13 cellular contexts compared by ENCODE assay signal in genomic region chr6:138555294-138555988, GRCh38. TPM values are rescaled to one million over a fixed set of nuclear protein-coding genes. Genes with fewer than 3 reads are reported as not detected.
DNase-seq lines count a peak whose midpoint lies in the region; ATAC-seq and TF ChIP-seq lines count a peak whose summit lies in the region.
"Had no signal": no experiment of that assay in that cellular context is flagged by ENCODE, and none has a peak within 500 bp of the region (broad histone marks: within the 10 kb centered on the region; RNA-seq: fewer than 3 reads in every experiment).

No MANE protein-coding gene starts in this region.

- no peak overlapping the region for H3K4me3 ChIP-seq in breast epithelium
- H3K4me3 ChIP-seq in SJSA1, result no peak overlapping the region
- H3K4me3 ChIP-seq: SJCRH30, transverse colon had no signal

- no peaks in the 10 kb centered on the region for H3K36me3 ChIP-seq in breast epithelium
- no peaks in the 10 kb centered on the region for H3K36me3 ChIP-seq in SJSA1
- H3K36me3 ChIP-seq: SJCRH30, transverse colon had no signal

- ATAC-seq in SK-N-SH treated with all-trans-retinoic acid at 6 μM for 48 hours, result no peak
- ATAC-seq: activated CD8-positive, alpha-beta memory T cell treated with anti-CD3 and anti-CD28 coated beads, Interleukin-2, amount 10 ng/mL, durations not matched to agents 7 days and 5 days had no signal

- no peaks in the 10 kb centered on the region for H3K27me3 ChIP-seq in breast epithelium
- no peaks in the 10 kb centered on the region for H3K27me3 ChIP-seq in SJSA1 (replicated peaks)
- H3K27me3 ChIP-seq: SJCRH30, transverse colon had no signal

- intact Hi-C loops in MCF 10A (cut with micrococcal nuclease) (no loop called here), breast epithelium (cut with DNase I; ENCODE audit: low total_unique reads) (no loop called here)

- peaks cover 16% of the 10 kb centered on the region for H3K4me1 Mint-ChIP-seq in MCF 10A (ENCODE audit: insufficient read depth, unreplicated experiment)
- peaks cover 15% of the 10 kb centered on the region for H3K4me1 Mint-ChIP-seq in type B pancreatic cell (ENCODE audit: unreplicated experiment)
- H3K4me1 Mint-ChIP-seq: activated CD8-positive, alpha-beta memory T cell treated with anti-CD3 and anti-CD28 coated beads, Interleukin-2, amount 10 ng/mL, durations not matched to agents 7 days and 5 days had no signal

- CTCF ChIA-PET in MCF 10A (lab: Yijun Ruan, JAX), result interaction anchor here (0.6 to 1.0 kb wide), 4 partner anchors 33 to 211 kb away, joined by 3 to 6 read pairs (median 4); no protein-coding TSS in a partner anchor

- H3K27me3 Mint-ChIP-seq in MCF 10A (ENCODE audit: insufficient read depth, unreplicated experiment), result no peaks in the 10 kb centered on the region
- H3K27me3 Mint-ChIP-seq in type B pancreatic cell, result no peaks in the 10 kb centered on the region

- DNase-seq in MCF 10A (ENCODE audit: unreplicated experiment) (peak; percentile 5), breast epithelium (ENCODE audit: low spot score in 2 of 2) (no peak), SJSA1 (ENCODE audit: low read depth in 1 of 2, low spot score in 2 of 2) (peak; percentile 54 to 81), iPS-NIHi11 (ENCODE audit: low spot score) (peak; percentile 40), type B pancreatic cell (ENCODE audit: extremely low spot score, unreplicated experiment) (no peak), NCI-H446 (lab: John Stamatoyannopoulos, UW) (no peak), NCI-H2029 (lab: John Stamatoyannopoulos, UW) (no peak)
- DNase-seq: activated CD8-positive, alpha-beta memory T cell treated with anti-CD3 and anti-CD28 coated beads, Interleukin-2, amount 10 ng/mL, durations not matched to agents 7 days and 5 days; stimulated activated CD4-positive, alpha-beta T cell treated with anti-CD3 and anti-CD28 coated beads, Interleukin-2, amount 100 ng/mL, for 24 hours; transverse colon had no signal

- H3K36me3 Mint-ChIP-seq in MCF 10A (ENCODE audit: insufficient read depth, unreplicated experiment) (no peaks in the 10 kb centered on the region), type B pancreatic cell (no peaks in the 10 kb centered on the region)
- H3K36me3 Mint-ChIP-seq: activated CD8-positive, alpha-beta memory T cell treated with anti-CD3 and anti-CD28 coated beads, Interleukin-2, amount 10 ng/mL, durations not matched to agents 7 days and 5 days; memory B cell had no signal

- no peaks in the 10 kb centered on the region for H3K9me3 Mint-ChIP-seq in MCF 10A (ENCODE audit: unreplicated experiment)
- H3K9me3 Mint-ChIP-seq in type B pancreatic cell, result no peaks in the 10 kb centered on the region
- H3K9me3 Mint-ChIP-seq: memory B cell had no signal

- H3K4me1 ChIP-seq in breast epithelium, result no peaks in the 10 kb centered on the region
- H3K4me1 ChIP-seq in SJSA1 (replicated peaks), result peaks cover 38% of the 10 kb centered on the region

- BruUV-seq in MCF 10A (replicated peaks; lab: Mats Ljungman, UMichigan), result no TSS peak

- TF ChIP-seq POLR2A in breast epithelium (IDR thresholded peaks at IDR 0.05), result no peak

- peak overlapping the region in 1 of 2 donors; percentile 22 for H3K27ac ChIP-seq in breast epithelium
- peak overlapping the region; percentile 39 for H3K27ac ChIP-seq in SJSA1
- H3K27ac ChIP-seq: SJCRH30, transverse colon had no signal

- H3K9me3 ChIP-seq in breast epithelium (no peaks in the 10 kb centered on the region), SJSA1 (replicated peaks) (no peaks in the 10 kb centered on the region)
- H3K9me3 ChIP-seq: SJCRH30, transverse colon had no signal

- H3K4me3 Mint-ChIP-seq in MCF 10A (ENCODE audit: unreplicated experiment) (no peak overlapping the region), type B pancreatic cell (peak overlapping the region; percentile 9)
- H3K4me3 Mint-ChIP-seq: activated CD8-positive, alpha-beta memory T cell treated with anti-CD3 and anti-CD28 coated beads, Interleukin-2, amount 10 ng/mL, durations not matched to agents 7 days and 5 days; memory B cell had no signal

- POLR2A ChIA-PET in MCF 10A (lab: Yijun Ruan, JAX), result no interaction called here

- H3K27ac Mint-ChIP-seq in MCF 10A (ENCODE audit: low read depth, unreplicated experiment) (peak overlapping the region; percentile 16), type B pancreatic cell (peak overlapping the region; percentile 32)
- H3K27ac Mint-ChIP-seq: activated CD8-positive, alpha-beta memory T cell treated with anti-CD3 and anti-CD28 coated beads, Interleukin-2, amount 10 ng/mL, durations not matched to agents 7 days and 5 days; memory B cell had no signal

- TF ChIP-seq CTCF in MCF 10A (IDR thresholded peaks at IDR 0.05; ENCODE audit: unreplicated experiment), result no peak
- TF ChIP-seq CTCF in breast epithelium (IDR thresholded peaks at IDR 0.05), result no peak
- TF ChIP-seq CTCF in type B pancreatic cell (conservative IDR thresholded peaks at IDR 0.05), result no peak

TF ChIP-seq in SK-N-SH treated with all-trans-retinoic acid at 6 μM for 48 hours, 23 proteins besides CTCF, POLR2A, EP300 and RAD21 (continues in another document):
- no peak for TF ChIP-seq ZC3H10 (CRISPR knock-in tag; IDR thresholded peaks at IDR 0.05)
- TF ChIP-seq ZNF70 (CRISPR knock-in tag; IDR thresholded peaks at IDR 0.05), result no peak
- TF ChIP-seq TSHZ2 (CRISPR knock-in tag; IDR thresholded peaks at IDR 0.05), result no peak
- TF ChIP-seq OSR1 (CRISPR knock-in tag; IDR thresholded peaks at IDR 0.05), result no peak
- no peak for TF ChIP-seq RARB (CRISPR knock-in tag; IDR thresholded peaks at IDR 0.05)
- no peak for TF ChIP-seq ARNTL (CRISPR knock-in tag; IDR thresholded peaks at IDR 0.05; ENCODE audit: borderline replicate concordance, low read depth)
- no peak for TF ChIP-seq CSRNP3 (CRISPR knock-in tag; IDR thresholded peaks at IDR 0.05)
- no peak for TF ChIP-seq ZNF8 (CRISPR knock-in tag; IDR thresholded peaks at IDR 0.05)
- TF ChIP-seq POU6F1 (CRISPR knock-in tag; IDR thresholded peaks at IDR 0.05; ENCODE audit: borderline replicate concordance, low read depth), result no peak
- TF ChIP-seq CREB5 (CRISPR knock-in tag; IDR thresholded peaks at IDR 0.05; ENCODE audit: low read depth), result no peak

RNA-seq across cellular contexts. Expression of gene NHSL1, which starts 56.1 kb away (rescaled TPM):
- total RNA-seq in MCF 10A (2022), result 23.9 and 32.1 TPM in 2 replicates
- total RNA-seq in breast epithelium, result 10 to 100 TPM; 15.4 to 17.4 (median 16.5) TPM
- total RNA-seq in SJSA1 (2014; rRNA removed; shearing (Covaris generic)), result 6.6 and 13.9 TPM in 2 replicates
- total RNA-seq in type B pancreatic cell (ENCODE audit: low replicate concordance), result 29.7 and 63.9 TPM in 2 replicates

Comparison
In these comparisons a context has a peak if more than half of its experiments do, and no peak if none do; other contexts are left out.
1. DNase-seq: peak in MCF 10A (single experiment), SJSA1 (2 of 2) and iPS-NIHi11 (single experiment); none in breast epithelium (0 of 2), type B pancreatic cell (single experiment), NCI-H446 (0 of 2) and NCI-H2029 (single experiment).